ENCODE assay signal across 13 cellular contexts in genomic region chr21:42925114-42925907, GRCh38. TPM values are rescaled to one million over a fixed set of nuclear protein-coding genes. Genes with fewer than 3 reads are reported as not detected.
DNase-seq lines count a peak whose midpoint lies in the region; ATAC-seq, FAIRE-seq and TF ChIP-seq lines count a peak whose summit lies in the region.
"Had no signal": no experiment of that assay in that cellular context is flagged by ENCODE, and none has a peak within 500 bp of the region (broad histone marks: within the 10 kb centered on the region; RNA-seq: fewer than 3 reads in every experiment).

TSS of gene ERVH48-1 (minus strand) at chr21:42925630. CDS start at chr21:42919006, 6,624 bp downstream.

- peaks cover 18% of the 10 kb centered on the region for H3K4me1 ChIP-seq in OCI-LY1 (ENCODE audit: insufficient read depth, low read length, severe bottlenecking)

- no peaks in the 10 kb centered on the region for H3K9me3 ChIP-seq in OCI-LY1 (ENCODE audit: low read length)
- H3K9me3 ChIP-seq: right atrium auricular region had no signal

- H3K36me3 Mint-ChIP-seq in dendritic cell treated with granulocyte-macrophage colony-stimulating factor and Interleukin-4, amounts not matched to agents 40 ng/mL and 50 ng/mL, for 4 days (ENCODE audit: low read depth), result no peaks in the 10 kb centered on the region
- H3K36me3 Mint-ChIP-seq in effector memory CD8-positive, alpha-beta T cell (ENCODE audit: insufficient read depth), result peaks cover 3% of the 10 kb centered on the region

- H3K4me2 ChIP-seq in OCI-LY1 (ENCODE audit: low read length), result peak within 1 kb of the TSS; percentile 60; the same call in 1 of the 2 replicates

- TF ChIP-seq CTCF in OCI-LY1 (IDR thresholded peaks at IDR 0.05; ENCODE audit: low read length), result no peak

- no peaks in the 10 kb centered on the region for H3K27me3 ChIP-seq in OCI-LY1 (ENCODE audit: insufficient read depth, low read length)
- H3K27me3 ChIP-seq: right atrium auricular region had no signal

- no peaks in the 10 kb centered on the region for H3K9me3 Mint-ChIP-seq in dendritic cell treated with granulocyte-macrophage colony-stimulating factor and Interleukin-4, amounts not matched to agents 40 ng/mL and 50 ng/mL, for 4 days
- no peaks in the 10 kb centered on the region for H3K9me3 Mint-ChIP-seq in effector memory CD8-positive, alpha-beta T cell

- H3K9ac ChIP-seq in OCI-LY1 (ENCODE audit: low read length), result peak within 1 kb of the TSS; percentile 61; the same call in 1 of the 2 replicates

- H3K9me2 ChIP-seq in OCI-LY1 (ENCODE audit: low read depth, low read length), result no peaks in the 10 kb centered on the region

- peaks cover 14% of the 10 kb centered on the region for H3K4me1 Mint-ChIP-seq in dendritic cell treated with granulocyte-macrophage colony-stimulating factor and Interleukin-4, amounts not matched to agents 40 ng/mL and 50 ng/mL, for 4 days (ENCODE audit: low read depth)
- H3K4me1 Mint-ChIP-seq in effector memory CD8-positive, alpha-beta T cell (ENCODE audit: low read depth in 2 of 2), result peaks cover 10 to 11% of the 10 kb centered on the region in 2 donors

- H3K36me3 ChIP-seq in OCI-LY1 (ENCODE audit: insufficient read depth, low read length), result no peaks in the 10 kb centered on the region
- H3K36me3 ChIP-seq: right atrium auricular region had no signal

- FAIRE-seq in GM12891 (lab: Jason Lieb, UNC), result no peak
- FAIRE-seq: bronchial epithelial cell, GM19239 had no signal

- peak; percentile 8 for DNase-seq in activated CD4-positive, alpha-beta T cell treated with anti-CD3 and anti-CD28 coated beads, Interleukin-2, amount 50 U/mL, for 1 hour
- DNase-seq in activated CD4-positive, alpha-beta T cell treated with anti-CD3 and anti-CD28 coated beads for 4 hours, result no peak
- peak; percentile 56 for DNase-seq in posterior vena cava (ENCODE audit: low spot score)
- DNase-seq in GM12891 (ENCODE audit: insufficient read length, low spot score), result no peak
- no peak for DNase-seq in HuH-7 (ENCODE audit: low spot score)
- no peak for DNase-seq in effector memory CD8-positive, alpha-beta T cell
- DNase-seq: foreskin fibroblast, NCI-H1694 treated with DMSO at 0.1 percent for 48 hours had no signal

- no peak for ATAC-seq in effector memory CD8-positive, alpha-beta T cell (replicated peaks)

- no peak for TF ChIP-seq POLR2A in GM12891 (IDR thresholded peaks at IDR 0.05; ENCODE audit: low read depth, low read length)

- no peaks in the 10 kb centered on the region for H3K79me2 ChIP-seq in OCI-LY1 (ENCODE audit: insufficient read depth, low read length)

- H3K27me3 Mint-ChIP-seq in dendritic cell treated with granulocyte-macrophage colony-stimulating factor and Interleukin-4, amounts not matched to agents 40 ng/mL and 50 ng/mL, for 4 days, result no peaks in the 10 kb centered on the region
- H3K27me3 Mint-ChIP-seq in effector memory CD8-positive, alpha-beta T cell, result no peaks in the 10 kb centered on the region

- no peaks in the 10 kb centered on the region for H3F3A ChIP-seq in OCI-LY1 (ENCODE audit: insufficient read depth, low read length)

- H3K4me3 ChIP-seq in OCI-LY1 (ENCODE audit: low read depth, low read length, poor library complexity, severe bottlenecking), result peak within 1 kb of the TSS; percentile 35
- H3K4me3 ChIP-seq: right atrium auricular region had no signal

- no peak within 1 kb of the TSS for H2AFZ ChIP-seq in OCI-LY1 (ENCODE audit: low read length)

- peak within 1 kb of the TSS; percentile 60 for H3K27ac Mint-ChIP-seq in dendritic cell treated with granulocyte-macrophage colony-stimulating factor and Interleukin-4, amounts not matched to agents 40 ng/mL and 50 ng/mL, for 4 days
- H3K27ac Mint-ChIP-seq in effector memory CD8-positive, alpha-beta T cell, result peak within 1 kb of the TSS in 1 of 2 donors; percentile 64

- no peaks in the 10 kb centered on the region for H4K20me1 ChIP-seq in OCI-LY1 (ENCODE audit: insufficient read depth, low read length)

- H3K4me3 Mint-ChIP-seq in dendritic cell treated with granulocyte-macrophage colony-stimulating factor and Interleukin-4, amounts not matched to agents 40 ng/mL and 50 ng/mL, for 4 days, result no peak within 1 kb of the TSS
- H3K4me3 Mint-ChIP-seq in effector memory CD8-positive, alpha-beta T cell, result no peak within 1 kb of the TSS

- H3K27ac ChIP-seq in OCI-LY1 (ENCODE audit: low read depth, low read length, poor library complexity, severe bottlenecking), result peak within 1 kb of the TSS; percentile 74
- H3K27ac ChIP-seq: right atrium auricular region had no signal

- intact Hi-C loops in dendritic cell treated with granulocyte-macrophage colony-stimulating factor and Interleukin-4, amounts not matched to agents 40 ng/mL and 50 ng/mL, for 4 days (cut with micrococcal nuclease), result loop anchor here (10.0 kb wide), 1 partner anchor 719 kb away; no protein-coding TSS in a partner anchor
- intact Hi-C loops in posterior vena cava (cut with DNase I), result no loop called here

TF ChIP-seq in GM12891, 5 proteins besides CTCF, POLR2A, EP300 and RAD21:
- no peak for TF ChIP-seq POLR2AphosphoS5 (IDR thresholded peaks at IDR 0.05; ENCODE audit: low read depth, low read length)
- TF ChIP-seq SPI1 (IDR thresholded peaks at IDR 0.05; ENCODE audit: low read depth, low read length), result no peak
- no peak for TF ChIP-seq PAX5 (IDR thresholded peaks at IDR 0.05; ENCODE audit: insufficient read depth, low read length, severe bottlenecking)
- TF ChIP-seq POU2F2 (IDR thresholded peaks at IDR 0.05; ENCODE audit: low read depth, low read length), result no peak
- no peak for TF ChIP-seq TAF1 (IDR thresholded peaks at IDR 0.05; ENCODE audit: low read depth, low read length)
TF ChIP-seq in GM12891: peak in this region for 0.

RNA-seq across cellular contexts. Expression of gene ERVH48-1, which starts in this region (rescaled TPM):
- not detected for total RNA-seq in posterior vena cava
- 0.05 TPM for polyA plus RNA-seq in GM12891 (2012; ENCODE audit: low read depth, missing spikeins)
- total RNA-seq: bronchial epithelial cell, right atrium auricular region had no signal

Comparison
In these comparisons a context has a peak if more than half of its experiments do, and no peak if none do; other contexts are left out.
1. Peak in DNase-seq in posterior vena cava; RNA of the gene not detected or under 1 TPM.